ENCODE assay signal across 31 cellular contexts in genomic region chr4:138741778-138742377, GRCh38.
"Had no signal": no experiment of that assay in that cellular context is flagged by ENCODE, and none has a peak within 500 bp of the region (broad histone marks: within the 10 kb centered on the region; RNA-seq: fewer than 3 reads in every experiment).

No MANE protein-coding gene starts in this region.

- H3K4me3 ChIP-seq: adrenal gland, body of pancreas, cardiac muscle cell, colonic mucosa, ovary, prostate gland, skin epidermis, testis, transverse colon had no signal

- FAIRE-seq: frontal cortex, islet of Langerhans, TTC549, urothelium cell line had no signal

- H3K36me3 ChIP-seq: adrenal gland, cardiac muscle cell, colonic mucosa, ovary, prostate gland, transverse colon had no signal

- H3K27ac ChIP-seq: adrenal gland, body of pancreas, cardiac muscle cell, colonic mucosa, ovary, prostate gland, skin epidermis, testis, transverse colon, VCaP had no signal

- H3K27me3 ChIP-seq: adrenal gland, body of pancreas, cardiac muscle cell, colonic mucosa, ovary, testis, transverse colon had no signal

- DNase-seq: activated CD4-positive, alpha-beta T cell treated with anti-CD3 and anti-CD28 coated beads for 48 hours; activated CD4-positive, alpha-beta T cell treated with anti-CD3 and anti-CD28 coated beads, Interleukin-2, amount 50 U/mL, for 48 hours; activated CD8-positive, alpha-beta memory T cell treated with anti-CD3 and anti-CD28 coated beads for 24 hours; activated effector memory CD4-positive, alpha-beta T cell treated with Interleukin-2 at 50 U/mL for 16 hours; activated naive CD4-positive, alpha-beta T cell treated with anti-CD3 and anti-CD28 coated beads for 36 hours; activated naive CD8-positive, alpha-beta T cell treated with anti-CD3 and anti-CD28 coated beads for 36 hours; adrenal gland; aorta; body of pancreas; cerebellar nuclear complex; colonic mucosa; effector memory CD4-positive, alpha-beta T cell; left ventricle myocardium superior; naive B cell; nephron progenitor cell; ovary; retina; stimulated activated CD4-positive, alpha-beta T cell treated with anti-CD3 and anti-CD28 coated beads, Interleukin-12 subunit alpha, Interleukin-12 subunit beta, amount 100 ng/mL, for 4 hours; stimulated activated CD4-positive, alpha-beta T cell treated with anti-CD3 and anti-CD28 coated beads, Interleukin-4, amount 100 ng/mL, for 1 hour; stimulated activated naive CD8-positive, alpha-beta T cell treated with anti-CD3 and anti-CD28 coated beads, Interleukin-15, Interleukin-2, amounts not matched to agents 100 U/mL and 50 U/mL, for 24 hours; testis; transverse colon had no signal

- ATAC-seq: body of pancreas; left ventricle myocardium superior; sciatic nerve; stimulated activated naive CD8-positive, alpha-beta T cell treated with anti-CD3 and anti-CD28 coated beads, Interleukin-15, Interleukin-2, amounts not matched to agents 100 U/mL and 50 U/mL, for 24 hours had no signal

- H3K9me3 ChIP-seq: adrenal gland, body of pancreas, colonic mucosa, ovary, prostate gland, testis, transverse colon had no signal

- H3K4me1 ChIP-seq: adrenal gland, body of pancreas, colonic mucosa, prostate gland, testis, transverse colon had no signal
